In genomic region chr11:61023086-61024035, GRCh38 we compare ENCODE assay signal across 9 cellular contexts.
A peak's percentile ranks its signal among the peaks of the same experiment; 100 is the strongest.
DNase-seq lines count a peak whose midpoint lies in the region; ATAC-seq, FAIRE-seq and TF ChIP-seq lines count a peak whose summit lies in the region.
"Had no signal": no experiment of that assay in that cellular context is flagged by ENCODE, and none has a peak within 500 bp of the region (broad histone marks: within the 10 kb centered on the region; RNA-seq: fewer than 3 reads in every experiment).

No MANE protein-coding gene starts in this region.

- TF ChIP-seq POLR2A in GM19193 (IDR thresholded peaks at IDR 0.05; ENCODE audit: extremely low read depth, insufficient read depth, insufficient read length): peak; percentile 20

- no peak for FAIRE-seq in GM19239 (lab: Jason Lieb, UNC)

- peak; percentile 49 for DNase-seq in T-helper 22 cell (ENCODE audit: low read depth)
- DNase-seq in activated gamma-delta T cell treated with anti-CD3 and anti-CD28 coated beads, Interleukin-2, amount 50 U/mL, for 16 hours (ENCODE audit: low read depth): peak; percentile 46
- peak; percentile 84 for DNase-seq in stimulated activated CD4-positive, alpha-beta T cell treated with anti-CD3 and anti-CD28 coated beads, Interleukin-1b, Interleukin-23, amount 100 ng/mL, for 48 hours
- no peak for DNase-seq in GM19239 (ENCODE audit: insufficient read length, low spot score)
- DNase-seq in cerebellar nuclear complex (lab: John Stamatoyannopoulos, UW): no peak
- DNase-seq in NCI-H1694 treated with DMSO at 0.1 percent for 48 hours (lab: John Stamatoyannopoulos, UW): no peak
- DNase-seq: NCI-H1436 had no signal

- no peak for ATAC-seq in HG03159 (IDR thresholded peaks at IDR 0.05; ENCODE audit: unreplicated experiment)

Comparison
In these comparisons a context has a peak if more than half of its experiments do, and no peak if none do; other contexts are left out.
1. DNase-seq: peak in T-helper 22 cell (single experiment), activated gamma-delta T cell treated with anti-CD3 and anti-CD28 coated beads, Interleukin-2, amount 50 U/mL, for 16 hours (single experiment) and stimulated activated CD4-positive, alpha-beta T cell treated with anti-CD3 and anti-CD28 coated beads, Interleukin-1b, Interleukin-23, amount 100 ng/mL, for 48 hours (single experiment); none in GM19239 (single experiment), cerebellar nuclear complex (0 of 2) and NCI-H1694 treated with DMSO at 0.1 percent for 48 hours (single experiment).